Comparison of ENCODE assay signal across 25 cellular contexts in the genomic region with DNA sequence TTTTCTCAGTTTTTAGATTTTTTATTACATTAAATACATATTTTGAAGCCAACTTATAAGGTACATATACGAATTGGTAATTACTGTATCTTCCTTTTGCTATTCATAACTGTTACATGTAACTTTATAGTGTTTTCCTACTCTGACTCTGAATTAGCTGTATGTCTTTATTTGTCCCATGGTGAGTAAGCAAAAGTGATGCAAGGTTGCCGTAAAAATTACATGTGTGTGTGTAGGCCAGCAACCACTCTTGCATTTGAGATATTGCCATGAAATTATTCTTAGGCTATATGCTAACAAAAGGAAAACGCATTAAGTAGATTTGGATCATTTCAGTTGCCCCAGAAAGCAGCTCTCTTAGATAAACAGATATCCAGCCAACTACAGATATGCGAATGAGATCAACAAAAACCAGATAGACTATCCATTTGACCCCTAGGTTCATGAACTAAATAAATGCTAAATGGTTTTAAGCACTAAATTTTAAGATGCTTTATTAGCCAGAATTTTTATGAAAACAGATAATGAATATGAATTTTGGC.
"Had no signal": no experiment of that assay in that cellular context is flagged by ENCODE, and none has a peak within 500 bp of the region (broad histone marks: within the 10 kb centered on the region; RNA-seq: fewer than 3 reads in every experiment).

No MANE protein-coding gene starts in this region.

- H3K4me3 ChIP-seq: gastroesophageal sphincter, heart left ventricle, ovary, prostate gland, thyroid gland, upper lobe of right lung had no signal

- H3K36me3 ChIP-seq: gastroesophageal sphincter, heart left ventricle, neutrophil, ovary, prostate gland, thyroid gland, upper lobe of right lung, WERI-Rb-1 had no signal

- H3K4me1 Mint-ChIP-seq: activated CD4-positive, alpha-beta T cell treated with anti-CD3 and anti-CD28 coated beads, Interleukin-2, amount 10 ng/mL, durations not matched to agents 7 days and 5 days; activated CD8-positive, alpha-beta memory T cell treated with anti-CD3 and anti-CD28 coated beads, Interleukin-2, amount 10 ng/mL, durations not matched to agents 7 days and 5 days; activated naive CD4-positive, alpha-beta T cell treated with anti-CD3 and anti-CD28 coated beads, Interleukin-2, amount 50 U/mL, for 24 hours; brain had no signal

- H3K27me3 Mint-ChIP-seq: activated CD4-positive, alpha-beta T cell treated with anti-CD3 and anti-CD28 coated beads, Interleukin-2, amount 10 ng/mL, durations not matched to agents 7 days and 5 days; activated CD8-positive, alpha-beta memory T cell treated with anti-CD3 and anti-CD28 coated beads, Interleukin-2, amount 10 ng/mL, durations not matched to agents 7 days and 5 days; activated CD8-positive, alpha-beta T cell treated with anti-CD3 and anti-CD28 coated beads for 36 hours; activated naive CD4-positive, alpha-beta T cell treated with anti-CD3 and anti-CD28 coated beads, Interleukin-2, amount 50 U/mL, for 24 hours; brain; natural killer cell treated with Interleukin-12 subunit alpha and Interleukin-12 subunit beta and Interleukin-15 and Interleukin-18, amount 100 ng/mL, for 72 hours; stimulated activated naive CD8-positive, alpha-beta T cell treated with anti-CD3 and anti-CD28 coated beads, Interleukin-15, Interleukin-2, amounts not matched to agents 100 ng/mL and 50 ng/mL, for 24 hours had no signal

- H3K27ac ChIP-seq: epithelial cell of prostate, gastroesophageal sphincter, heart left ventricle, neutrophil, ovary, prostate gland, thyroid gland, upper lobe of right lung, WERI-Rb-1 had no signal

- H3K9me3 Mint-ChIP-seq: activated CD8-positive, alpha-beta T cell treated with anti-CD3 and anti-CD28 coated beads for 36 hours; activated naive CD4-positive, alpha-beta T cell treated with anti-CD3 and anti-CD28 coated beads, Interleukin-2, amount 50 U/mL, for 24 hours; natural killer cell treated with Interleukin-12 subunit alpha and Interleukin-12 subunit beta and Interleukin-15 and Interleukin-18, amount 100 ng/mL, for 72 hours; stimulated activated naive CD8-positive, alpha-beta T cell treated with anti-CD3 and anti-CD28 coated beads, Interleukin-15, Interleukin-2, amounts not matched to agents 100 ng/mL and 50 ng/mL, for 24 hours had no signal

- H3K4me1 ChIP-seq: gastroesophageal sphincter, heart left ventricle, prostate gland, thyroid gland, upper lobe of right lung had no signal

- DNase-seq: activated CD4-positive, alpha-beta T cell treated with anti-CD3 and anti-CD28 coated beads, Interleukin-2, amount 10 ng/mL, durations not matched to agents 7 days and 5 days; activated CD4-positive, CD25-positive, alpha-beta regulatory T cell treated with anti-CD3 and anti-CD28 coated beads, Interleukin-2, amount 50 U/mL, for 72 hours; activated CD8-positive, alpha-beta memory T cell treated with anti-CD3 and anti-CD28 coated beads, Interleukin-2, amount 10 ng/mL, durations not matched to agents 7 days and 5 days; activated CD8-positive, alpha-beta T cell treated with anti-CD3 and anti-CD28 coated beads for 36 hours; activated gamma-delta T cell; activated T-cell treated with anti-CD3 and anti-CD28 coated beads for 4 hours; aorta; central memory CD4-positive, alpha-beta T cell; heart left ventricle; islet precursor cell; left cardiac atrium; ovary; stimulated activated CD4-positive, alpha-beta T cell treated with anti-CD3 and anti-CD28 coated beads, Interleukin-12 subunit alpha, Interleukin-12 subunit beta, amount 100 ng/mL, for 4 hours; substantia nigra; thyroid gland; upper lobe of right lung; WERI-Rb-1 had no signal

- H3K36me3 Mint-ChIP-seq: activated CD8-positive, alpha-beta memory T cell treated with anti-CD3 and anti-CD28 coated beads, Interleukin-2, amount 10 ng/mL, durations not matched to agents 7 days and 5 days; activated naive CD4-positive, alpha-beta T cell treated with anti-CD3 and anti-CD28 coated beads, Interleukin-2, amount 50 U/mL, for 24 hours; brain; natural killer cell treated with Interleukin-12 subunit alpha and Interleukin-12 subunit beta and Interleukin-15 and Interleukin-18, amount 100 ng/mL, for 72 hours had no signal

- H3K27ac Mint-ChIP-seq: activated CD4-positive, alpha-beta T cell treated with anti-CD3 and anti-CD28 coated beads, Interleukin-2, amount 10 ng/mL, durations not matched to agents 7 days and 5 days; activated CD8-positive, alpha-beta memory T cell treated with anti-CD3 and anti-CD28 coated beads, Interleukin-2, amount 10 ng/mL, durations not matched to agents 7 days and 5 days; activated CD8-positive, alpha-beta T cell treated with anti-CD3 and anti-CD28 coated beads for 36 hours; activated naive CD4-positive, alpha-beta T cell treated with anti-CD3 and anti-CD28 coated beads, Interleukin-2, amount 50 U/mL, for 24 hours; brain; natural killer cell treated with Interleukin-12 subunit alpha and Interleukin-12 subunit beta and Interleukin-15 and Interleukin-18, amount 100 ng/mL, for 72 hours; stimulated activated naive CD8-positive, alpha-beta T cell treated with anti-CD3 and anti-CD28 coated beads, Interleukin-15, Interleukin-2, amounts not matched to agents 100 ng/mL and 50 ng/mL, for 24 hours had no signal

- H3K27me3 ChIP-seq: gastroesophageal sphincter, heart left ventricle, neutrophil, ovary, thyroid gland, upper lobe of right lung had no signal

- ATAC-seq: activated CD8-positive, alpha-beta memory T cell treated with anti-CD3 and anti-CD28 coated beads, Interleukin-2, amount 10 ng/mL, durations not matched to agents 7 days and 5 days; activated CD8-positive, alpha-beta T cell treated with anti-CD3 and anti-CD28 coated beads for 36 hours; gastroesophageal sphincter; heart left ventricle; left cardiac atrium; natural killer cell treated with Interleukin-12 subunit alpha and Interleukin-12 subunit beta and Interleukin-15 and Interleukin-18, amount 100 ng/mL, for 72 hours; upper lobe of right lung had no signal

- H3K4me3 Mint-ChIP-seq: activated CD4-positive, alpha-beta T cell treated with anti-CD3 and anti-CD28 coated beads, Interleukin-2, amount 10 ng/mL, durations not matched to agents 7 days and 5 days; activated CD8-positive, alpha-beta memory T cell treated with anti-CD3 and anti-CD28 coated beads, Interleukin-2, amount 10 ng/mL, durations not matched to agents 7 days and 5 days; activated CD8-positive, alpha-beta T cell treated with anti-CD3 and anti-CD28 coated beads for 36 hours; activated naive CD4-positive, alpha-beta T cell treated with anti-CD3 and anti-CD28 coated beads, Interleukin-2, amount 50 U/mL, for 24 hours; brain; natural killer cell treated with Interleukin-12 subunit alpha and Interleukin-12 subunit beta and Interleukin-15 and Interleukin-18, amount 100 ng/mL, for 72 hours; stimulated activated naive CD8-positive, alpha-beta T cell treated with anti-CD3 and anti-CD28 coated beads, Interleukin-15, Interleukin-2, amounts not matched to agents 100 ng/mL and 50 ng/mL, for 24 hours had no signal
